Comparison of ENCODE assay signal across 2 cellular contexts in genomic region chr7:136857573-136857972, GRCh38.
TF ChIP-seq lines count a peak whose summit lies in the region.

No MANE protein-coding gene starts in this region.

TF ChIP-seq in HepG2, 621 proteins besides CTCF, POLR2A, EP300 and RAD21 (continues in another document):
- TF ChIP-seq TFE3 (CRISPR knock-in tag; IDR thresholded peaks at IDR 0.05): 0 out of 2 replicates have a peak, but pooled peaks have one; percentile 26
- no peak for TF ChIP-seq GPN1 (CRISPR knock-in tag; IDR thresholded peaks at IDR 0.05; ENCODE audit: borderline replicate concordance)
- no peak for TF ChIP-seq CC2D1A (CRISPR knock-in tag; IDR thresholded peaks at IDR 0.05)
- no peak for TF ChIP-seq HMGXB4 (CRISPR knock-in tag; IDR thresholded peaks at IDR 0.05; ENCODE audit: borderline replicate concordance in 1 of 2, low read depth in 1 of 2)
- no peak for TF ChIP-seq CEBPG (CRISPR knock-in tag; IDR thresholded peaks at IDR 0.05)
- no peak for TF ChIP-seq ZNF781 (CRISPR knock-in tag; IDR thresholded peaks at IDR 0.05; ENCODE audit: borderline replicate concordance, not compliant biosample characterization)
- peak; percentile 36 to 94 for TF ChIP-seq REST (IDR thresholded peaks at IDR 0.05; ENCODE audit: borderline replicate concordance in 1 of 2, low read depth in 1 of 2, low read length in 2 of 2)
- no peak for TF ChIP-seq HMG20B (CRISPR knock-in tag; conservative IDR thresholded peaks at IDR 0.05)
- no peak for TF ChIP-seq NCOA5 (CRISPR knock-in tag; IDR thresholded peaks at IDR 0.05)
- no peak for TF ChIP-seq ZBTB43 (CRISPR knock-in tag; conservative IDR thresholded peaks at IDR 0.05)
- no peak for TF ChIP-seq ZNF710 (CRISPR knock-in tag; IDR thresholded peaks at IDR 0.05; ENCODE audit: borderline replicate concordance)
- TF ChIP-seq ZSCAN9 (CRISPR knock-in tag; IDR thresholded peaks at IDR 0.05; ENCODE audit: borderline replicate concordance): 0 out of 2 replicates have a peak, but pooled peaks have one; percentile 49
- no peak for TF ChIP-seq MZF1 (CRISPR knock-in tag; IDR thresholded peaks at IDR 0.05; ENCODE audit: borderline replicate concordance)
- TF ChIP-seq GABPB1 (CRISPR knock-in tag; IDR thresholded peaks at IDR 0.05): no peak
- no peak for TF ChIP-seq SNAPC2 (CRISPR knock-in tag; IDR thresholded peaks at IDR 0.05)
- TF ChIP-seq ATF3 (CRISPR knock-in tag; IDR thresholded peaks at IDR 0.05): no peak

TF ChIP-seq in endothelial cell of umbilical vein, 7 proteins besides CTCF, POLR2A, EP300 and RAD21:
- TF ChIP-seq EZH2 (IDR thresholded peaks at IDR 0.05; ENCODE audit: borderline replicate concordance, low read depth, low read length, severe bottlenecking) (no peak), MAX (IDR thresholded peaks at IDR 0.05; ENCODE audit: insufficient read depth, insufficient read length) (no peak), POLR2AphosphoS5 (IDR thresholded peaks at IDR 0.05; ENCODE audit: insufficient read depth, low read depth, low read length) (no peak), FOS (IDR thresholded peaks at IDR 0.05; ENCODE audit: borderline replicate concordance, insufficient read depth, low read length) (no peak), MYC (IDR thresholded peaks at IDR 0.05; ENCODE audit: low read depth, low read length) (no peak), GATA2 (IDR thresholded peaks at IDR 0.05; ENCODE audit: insufficient read depth, insufficient read length, low read depth, low read length) (no peak), JUN (IDR thresholded peaks at IDR 0.05; ENCODE audit: borderline replicate concordance, insufficient read depth, insufficient read length, low read depth) (no peak)
